17 cellular contexts compared by ENCODE assay signal in the genomic region with DNA sequence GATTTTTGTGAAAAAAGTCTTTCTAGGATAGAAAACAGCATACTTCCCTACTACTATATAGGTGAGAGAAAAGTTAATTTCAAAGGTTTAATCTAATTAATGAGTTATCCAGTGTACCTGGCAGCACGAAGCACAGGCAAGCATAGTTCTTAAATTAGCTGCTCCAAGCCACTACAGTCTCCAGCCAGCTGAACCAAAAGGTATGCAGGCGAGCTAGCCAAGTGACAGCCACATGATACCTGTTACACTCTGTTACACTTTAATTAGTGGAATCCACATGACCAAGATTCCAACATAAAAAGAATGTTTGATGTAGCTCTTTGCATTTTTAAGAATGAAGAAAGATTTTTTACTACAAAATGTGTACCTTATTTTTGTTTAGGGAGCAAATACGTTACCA. TPM values are rescaled to one million over a fixed set of nuclear protein-coding genes. Genes with fewer than 3 reads are reported as not detected.
DNase-seq lines count a peak whose midpoint lies in the region; ATAC-seq and TF ChIP-seq lines count a peak whose summit lies in the region.
"Had no signal": no experiment of that assay in that cellular context is flagged by ENCODE, and none has a peak within 500 bp of the region (broad histone marks: within the 10 kb centered on the region; RNA-seq: fewer than 3 reads in every experiment).

No MANE protein-coding gene starts in this region.

- H3K4me3 ChIP-seq in heart left ventricle (no peak overlapping the region), gastrocnemius medialis (no peak overlapping the region)
- H3K4me3 ChIP-seq: BLaER1 treated with 17β-estradiol and CSF1 and Interleukin-3, amounts not matched to agents 10 nM and 100 nM had no signal

- no peak overlapping the region for H3K4me3 Mint-ChIP-seq in activated CD8-positive, alpha-beta T cell treated with anti-CD3 and anti-CD28 coated beads, Interleukin-2, amount 10 ng/mL, durations not matched to agents 7 days and 5 days
- no peak overlapping the region for H3K4me3 Mint-ChIP-seq in activated CD8-positive, alpha-beta T cell treated with anti-CD3 and anti-CD28 coated beads for 36 hours
- H3K4me3 Mint-ChIP-seq: H9 had no signal

- no peak overlapping the region for H3K27ac Mint-ChIP-seq in activated CD8-positive, alpha-beta T cell treated with anti-CD3 and anti-CD28 coated beads, Interleukin-2, amount 10 ng/mL, durations not matched to agents 7 days and 5 days
- H3K27ac Mint-ChIP-seq in activated CD8-positive, alpha-beta T cell treated with anti-CD3 and anti-CD28 coated beads for 36 hours = no peak overlapping the region
- H3K27ac Mint-ChIP-seq: H9 had no signal

- CTCF ChIA-PET in activated CD8-positive, alpha-beta T cell treated with anti-CD3 and anti-CD28 coated beads, Interleukin-2, amount 10 ng/mL, durations not matched to agents 7 days and 5 days (lab: Charles Lee) = interaction anchor here (1.0 to 2.1 kb wide), 4 partner anchors 8 to 31 kb away, joined by 3 to 5 read pairs (median 4); a partner anchor contains a TSS
- CTCF ChIA-PET in activated CD8-positive, alpha-beta T cell treated with anti-CD3 and anti-CD28 coated beads for 36 hours (lab: Charles Lee) = interaction anchor here (0.7 to 1.1 kb wide), 2 partner anchors 8 to 31 kb away, joined by 3 to 4 read pairs; no protein-coding TSS in a partner anchor

- H3K9me3 ChIP-seq in heart left ventricle (no peaks in the 10 kb centered on the region), gastrocnemius medialis (no peaks in the 10 kb centered on the region)
- H3K9me3 ChIP-seq: BLaER1 treated with 17β-estradiol and CSF1 and Interleukin-3, amounts not matched to agents 10 nM and 100 nM had no signal

- peak overlapping the region; percentile 50 to 85 (median 73) for H3K27ac ChIP-seq in heart left ventricle
- peak overlapping the region; percentile 76 to 83 (median 78) for H3K27ac ChIP-seq in gastrocnemius medialis
- H3K27ac ChIP-seq: BLaER1 treated with 17β-estradiol and CSF1 and Interleukin-3, amounts not matched to agents 10 nM and 100 nM; RWPE1 had no signal

- peaks cover 60% of the 10 kb centered on the region for H3K36me3 Mint-ChIP-seq in activated CD8-positive, alpha-beta T cell treated with anti-CD3 and anti-CD28 coated beads, Interleukin-2, amount 10 ng/mL, durations not matched to agents 7 days and 5 days (ENCODE audit: low read depth)
- peaks cover 47% of the 10 kb centered on the region for H3K36me3 Mint-ChIP-seq in activated CD8-positive, alpha-beta T cell treated with anti-CD3 and anti-CD28 coated beads for 36 hours (ENCODE audit: low read depth)

- in situ Hi-C loops in gastrocnemius medialis (cut with MboI; ENCODE audit: low sequenced_read_pairs in 4 of 4) = no loop called here

- H3K9me3 Mint-ChIP-seq in activated CD8-positive, alpha-beta T cell treated with anti-CD3 and anti-CD28 coated beads, Interleukin-2, amount 10 ng/mL, durations not matched to agents 7 days and 5 days (ENCODE audit: insufficient read depth) = no peaks in the 10 kb centered on the region
- no peaks in the 10 kb centered on the region for H3K9me3 Mint-ChIP-seq in activated CD8-positive, alpha-beta T cell treated with anti-CD3 and anti-CD28 coated beads for 36 hours
- H3K9me3 Mint-ChIP-seq: H9 had no signal

- no peaks in the 10 kb centered on the region for H3K27me3 Mint-ChIP-seq in activated CD8-positive, alpha-beta T cell treated with anti-CD3 and anti-CD28 coated beads, Interleukin-2, amount 10 ng/mL, durations not matched to agents 7 days and 5 days (ENCODE audit: low read depth)
- no peaks in the 10 kb centered on the region for H3K27me3 Mint-ChIP-seq in activated CD8-positive, alpha-beta T cell treated with anti-CD3 and anti-CD28 coated beads for 36 hours

- DNase-seq in activated CD8-positive, alpha-beta T cell treated with anti-CD3 and anti-CD28 coated beads, Interleukin-2, amount 10 ng/mL, durations not matched to agents 7 days and 5 days = peak; percentile 18
- no peak for DNase-seq in activated CD8-positive, alpha-beta T cell treated with anti-CD3 and anti-CD28 coated beads for 36 hours
- peak in 4 of 5 donors; percentile 36 to 62 (median 48) for DNase-seq in heart left ventricle
- DNase-seq in left kidney (ENCODE audit: low read depth, low spot score) = peak; percentile 57
- DNase-seq in gastrocnemius medialis = peak; percentile 34 to 58
- DNase-seq in SIG-M5 treated with dmso at 0.1 percent for 504 hours (lab: John Stamatoyannopoulos, UW; ENCODE audit: unreplicated experiment) = no peak
- DNase-seq: DMS 273 treated with DMSO at 0.1 percent for 48 hours, H9, Karpas-422, NCI-H1417 treated with DMSO at 0.1 percent for 48 hours, NCI-H2081, NCI-H2227 treated with DMSO at 0.1 percent for 48 hours, NCI-H524 treated with DMSO at 0.1 percent for 48 hours had no signal

- WGBS in heart left ventricle, 4 donors = 55 to 66% (median 61%) methylated on average over 3 of the region's 3 CpGs

- ATAC-seq in activated CD8-positive, alpha-beta T cell treated with anti-CD3 and anti-CD28 coated beads, Interleukin-2, amount 10 ng/mL, durations not matched to agents 7 days and 5 days = no peak
- ATAC-seq in activated CD8-positive, alpha-beta T cell treated with anti-CD3 and anti-CD28 coated beads for 36 hours = no peak
- peak; percentile 85 to 94 (median 89) for ATAC-seq in heart left ventricle
- ATAC-seq in gastrocnemius medialis = peak; percentile 92 to 96
- no peak for ATAC-seq in HG02970 (IDR thresholded peaks at IDR 0.05; ENCODE audit: low FRiP score, unreplicated experiment)
- no peak for ATAC-seq in GM21723 (IDR thresholded peaks at IDR 0.05; ENCODE audit: unreplicated experiment)

- H3K4me1 ChIP-seq in heart left ventricle (peaks cover 0 to 24% (median 11%) of the 10 kb centered on the region in 12 donors), gastrocnemius medialis (peaks cover 25 to 26% of the 10 kb centered on the region in 2 donors)

- POLR2A ChIA-PET in activated CD8-positive, alpha-beta T cell treated with anti-CD3 and anti-CD28 coated beads, Interleukin-2, amount 10 ng/mL, durations not matched to agents 7 days and 5 days (lab: Charles Lee) = no interaction called here
- POLR2A ChIA-PET in activated CD8-positive, alpha-beta T cell treated with anti-CD3 and anti-CD28 coated beads for 36 hours (lab: Charles Lee) = interaction anchor here (1.4 kb wide), 1 partner anchor 15 kb away, joined by 3 read pairs; a partner anchor contains a TSS

- TF ChIP-seq POLR2A in heart left ventricle (IDR thresholded peaks at IDR 0.05) = no peak
- no peak for TF ChIP-seq POLR2A in gastrocnemius medialis (IDR thresholded peaks at IDR 0.05)

- H3K36me3 ChIP-seq in heart left ventricle (peaks cover 0 to 100% (median 96%) of the 10 kb centered on the region in 9 donors), gastrocnemius medialis (peaks cover 0 to 44% of the 10 kb centered on the region in 2 donors)

- no peak for TF ChIP-seq CTCF in activated CD8-positive, alpha-beta T cell treated with anti-CD3 and anti-CD28 coated beads for 36 hours (IDR thresholded peaks at IDR 0.05)
- TF ChIP-seq CTCF in heart left ventricle (IDR thresholded peaks at IDR 0.05) (no peak), gastrocnemius medialis (IDR thresholded peaks at IDR 0.05 in 4 of 5, conservative IDR thresholded peaks at IDR 0.05 in 1 of 5) (no peak)

- intact Hi-C loops in activated CD8-positive, alpha-beta T cell treated with anti-CD3 and anti-CD28 coated beads for 36 hours (cut with micrococcal nuclease) = no loop called here
- intact Hi-C loops in heart left ventricle (cut with DNase I) = no loop called here
- intact Hi-C loops in gastrocnemius medialis (cut with DNase I; ENCODE audit: low total_unique reads) = no loop called here

- H3K4me1 Mint-ChIP-seq in activated CD8-positive, alpha-beta T cell treated with anti-CD3 and anti-CD28 coated beads, Interleukin-2, amount 10 ng/mL, durations not matched to agents 7 days and 5 days (ENCODE audit: low read depth) = peaks cover 45% of the 10 kb centered on the region
- peaks cover 31% of the 10 kb centered on the region for H3K4me1 Mint-ChIP-seq in activated CD8-positive, alpha-beta T cell treated with anti-CD3 and anti-CD28 coated beads for 36 hours (ENCODE audit: low read depth)
- H3K4me1 Mint-ChIP-seq: H9 had no signal

- H3K27me3 ChIP-seq in heart left ventricle (no peaks in the 10 kb centered on the region), gastrocnemius medialis (no peaks in the 10 kb centered on the region)
- H3K27me3 ChIP-seq: BLaER1 treated with 17β-estradiol and CSF1 and Interleukin-3, amounts not matched to agents 10 nM and 100 nM had no signal

RNA-seq across cellular contexts. Expression of a gene that starts 15.5 kb away (rescaled TPM):
- 10 to 100 TPM; 19.0 to 19.7 TPM for total RNA-seq in activated CD8-positive, alpha-beta T cell treated with anti-CD3 and anti-CD28 coated beads, Interleukin-2, amount 10 ng/mL, durations not matched to agents 7 days and 5 days
- 10 to 100 TPM; 18.9 to 21.2 TPM for total RNA-seq in activated CD8-positive, alpha-beta T cell treated with anti-CD3 and anti-CD28 coated beads for 36 hours
- total RNA-seq in heart left ventricle (100 to 1,000 TPM in 6 of 9 donors, 10 to 100 TPM in 3; 56.9 to 208 (median 128) TPM), gastrocnemius medialis (10 to 100 TPM in 3 of 4 donors, 1 to 10 TPM in 1; 4.2 to 27.1 (median 14.6) TPM)
- 10 to 100 TPM; 27.9 to 51.6 TPM for polyA plus RNA-seq in heart left ventricle

Comparison
In these comparisons a context has a peak if more than half of its experiments do, and no peak if none do; other contexts are left out.
1. DNase-seq: peak in activated CD8-positive, alpha-beta T cell treated with anti-CD3 and anti-CD28 coated beads, Interleukin-2, amount 10 ng/mL, durations not matched to agents 7 days and 5 days (single experiment), heart left ventricle (4 of 5), left kidney (single experiment) and gastrocnemius medialis (2 of 2); none in activated CD8-positive, alpha-beta T cell treated with anti-CD3 and anti-CD28 coated beads for 36 hours (single experiment) and SIG-M5 treated with dmso at 0.1 percent for 504 hours (single experiment).
2. ATAC-seq: peak in heart left ventricle (4 of 4) and gastrocnemius medialis (2 of 2); none in activated CD8-positive, alpha-beta T cell treated with anti-CD3 and anti-CD28 coated beads, Interleukin-2, amount 10 ng/mL, durations not matched to agents 7 days and 5 days (single experiment), activated CD8-positive, alpha-beta T cell treated with anti-CD3 and anti-CD28 coated beads for 36 hours (single experiment), HG02970 (single experiment) and GM21723 (single experiment).